12 cellular contexts compared by ENCODE assay signal in genomic region chr22:24741357-24741756, GRCh38. TPM values are rescaled to one million over a fixed set of nuclear protein-coding genes. Genes with fewer than 3 reads are reported as not detected.
"Had no signal": no experiment of that assay in that cellular context is flagged by ENCODE, and none has a peak within 500 bp of the region (broad histone marks: within the 10 kb centered on the region; RNA-seq: fewer than 3 reads in every experiment).

No MANE protein-coding gene starts in this region.

- H3K4me3 ChIP-seq: GM23338, HAP-1 had no signal

- H3K4me1 ChIP-seq: HAP-1 had no signal

- H3K27ac ChIP-seq: HL-60, KMS-11 had no signal

- ATAC-seq: GM23338, HCT116 had no signal

- H3K27ac Mint-ChIP-seq: GM23338, HFFc6 had no signal

- H3K9me3 Mint-ChIP-seq: HFFc6 had no signal

- H3K36me3 ChIP-seq: HAP-1 had no signal

- H2AFZ ChIP-seq: GM23338 had no signal

- H3K9ac ChIP-seq: KMS-11 had no signal

- DNase-seq: H7, HFFc6, IMR-90, Karpas-422, KBM-7 had no signal

- H3K4me3 Mint-ChIP-seq: GM23338, HFFc6 had no signal

- H3K9me3 ChIP-seq: HAP-1 had no signal

- H3K4me2 ChIP-seq: GM23338, KMS-11 had no signal

RNA-seq across cellular contexts. Expression of gene PIWIL3, which starts 33.2 kb away (rescaled TPM):
- total RNA-seq: H4, HFFc6, HT1080, IMR-90 had no signal
- polyA plus RNA-seq: IMR-90 had no signal
